Comparison of ENCODE assay signal across 23 cellular contexts in the genomic region with DNA sequence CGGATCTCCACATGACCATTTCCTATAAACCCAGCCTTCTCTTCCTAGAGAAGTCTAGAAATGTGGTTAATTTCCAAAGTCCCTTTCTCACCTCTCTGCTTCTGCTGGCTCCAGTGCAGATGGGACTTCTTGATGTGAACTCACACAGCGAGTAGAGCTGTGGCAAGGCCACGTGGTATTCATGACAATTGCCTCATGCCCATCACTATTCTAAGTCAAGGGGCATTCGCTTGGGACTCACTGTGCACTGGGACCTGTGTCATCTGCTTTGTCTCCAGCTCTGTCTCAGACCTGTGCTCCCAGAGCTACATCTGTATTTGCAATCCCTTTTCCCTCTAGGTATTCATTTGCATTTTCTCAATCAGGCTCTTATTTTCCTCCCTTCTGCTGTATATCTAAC.
"Had no signal": no experiment of that assay in that cellular context is flagged by ENCODE, and none has a peak within 500 bp of the region (broad histone marks: within the 10 kb centered on the region; RNA-seq: fewer than 3 reads in every experiment).

No MANE protein-coding gene starts in this region.

- H3K27me3 Mint-ChIP-seq: activated naive CD8-positive, alpha-beta T cell treated with anti-CD3 and anti-CD28 coated beads for 36 hours; activated T-cell treated with anti-CD3 and anti-CD28 coated beads, Interleukin-2, amount 50 U/mL, for 24 hours; activated T-helper 17 cell treated with anti-CD3 and anti-CD28 coated beads, Interleukin-2, amount 50 U/mL, for 72 hours had no signal

- H3K27me3 ChIP-seq: breast epithelium, colonic mucosa, esophagus squamous epithelium, gastrocnemius medialis, pancreas, right atrium auricular region, vagina had no signal

- H3K4me3 ChIP-seq: breast epithelium, colonic mucosa, esophagus squamous epithelium, gastrocnemius medialis, left ventricle myocardium inferior, pancreas, psoas muscle, right atrium auricular region, vagina had no signal

- H3K27ac ChIP-seq: breast epithelium, colonic mucosa, esophagus squamous epithelium, gastrocnemius medialis, left ventricle myocardium inferior, pancreas, psoas muscle, right atrium auricular region, vagina, WERI-Rb-1 had no signal

- ATAC-seq: activated T-helper 17 cell treated with anti-CD3 and anti-CD28 coated beads, Interleukin-2, amount 50 U/mL, for 72 hours; gastrocnemius medialis; pancreas; psoas muscle had no signal

- H3K4me1 ChIP-seq: gastrocnemius medialis, pancreas, psoas muscle had no signal

- H3K36me3 ChIP-seq: breast epithelium, colonic mucosa, esophagus squamous epithelium, gastrocnemius medialis, left ventricle myocardium inferior, pancreas, right atrium auricular region, vagina, WERI-Rb-1 had no signal

- DNase-seq: activated CD4-positive, alpha-beta T cell treated with anti-CD3 and anti-CD28 coated beads for 1 hour; activated CD4-positive, alpha-beta T cell treated with anti-CD3 and anti-CD28 coated beads, Interleukin-2, amount 50 U/mL, for 4 hours; activated CD8-positive, alpha-beta memory T cell treated with anti-CD3 and anti-CD28 coated beads for 24 hours; activated CD8-positive, alpha-beta memory T cell treated with anti-CD3 and anti-CD28 coated beads, Interleukin-2, amount 50 U/mL, for 4 hours; activated naive CD8-positive, alpha-beta T cell treated with anti-CD3 and anti-CD28 coated beads for 36 hours; activated T-cell treated with anti-CD3 and anti-CD28 coated beads, Interleukin-2, amount 50 U/mL, for 24 hours; colonic mucosa; esophagus squamous epithelium; gastrocnemius medialis; hippocampal formation; left ventricle myocardium inferior; nephron progenitor cell; pancreas; psoas muscle; stimulated activated CD4-positive, alpha-beta T cell treated with anti-CD3 and anti-CD28 coated beads, Interleukin-12 subunit alpha, Interleukin-12 subunit beta, amount 100 ng/mL, for 4 hours; stimulated activated CD4-positive, alpha-beta T cell treated with anti-CD3 and anti-CD28 coated beads, Interleukin-4, amount 100 ng/mL, for 4 hours; trophoblast cell; WERI-Rb-1 had no signal

- H3K4me3 Mint-ChIP-seq: activated naive CD8-positive, alpha-beta T cell treated with anti-CD3 and anti-CD28 coated beads for 36 hours; activated T-cell treated with anti-CD3 and anti-CD28 coated beads, Interleukin-2, amount 50 U/mL, for 24 hours; activated T-helper 17 cell treated with anti-CD3 and anti-CD28 coated beads, Interleukin-2, amount 50 U/mL, for 72 hours; nephron progenitor cell had no signal

- H3K27ac Mint-ChIP-seq: activated naive CD8-positive, alpha-beta T cell treated with anti-CD3 and anti-CD28 coated beads for 36 hours; activated T-cell treated with anti-CD3 and anti-CD28 coated beads, Interleukin-2, amount 50 U/mL, for 24 hours; activated T-helper 17 cell treated with anti-CD3 and anti-CD28 coated beads, Interleukin-2, amount 50 U/mL, for 72 hours had no signal

- H3K9me3 ChIP-seq: breast epithelium, colonic mucosa, esophagus squamous epithelium, gastrocnemius medialis, left ventricle myocardium inferior, pancreas, psoas muscle, right atrium auricular region, vagina had no signal

- FAIRE-seq: pancreas, TTC549 had no signal
